9 cellular contexts compared by ENCODE assay signal in the genomic region with DNA sequence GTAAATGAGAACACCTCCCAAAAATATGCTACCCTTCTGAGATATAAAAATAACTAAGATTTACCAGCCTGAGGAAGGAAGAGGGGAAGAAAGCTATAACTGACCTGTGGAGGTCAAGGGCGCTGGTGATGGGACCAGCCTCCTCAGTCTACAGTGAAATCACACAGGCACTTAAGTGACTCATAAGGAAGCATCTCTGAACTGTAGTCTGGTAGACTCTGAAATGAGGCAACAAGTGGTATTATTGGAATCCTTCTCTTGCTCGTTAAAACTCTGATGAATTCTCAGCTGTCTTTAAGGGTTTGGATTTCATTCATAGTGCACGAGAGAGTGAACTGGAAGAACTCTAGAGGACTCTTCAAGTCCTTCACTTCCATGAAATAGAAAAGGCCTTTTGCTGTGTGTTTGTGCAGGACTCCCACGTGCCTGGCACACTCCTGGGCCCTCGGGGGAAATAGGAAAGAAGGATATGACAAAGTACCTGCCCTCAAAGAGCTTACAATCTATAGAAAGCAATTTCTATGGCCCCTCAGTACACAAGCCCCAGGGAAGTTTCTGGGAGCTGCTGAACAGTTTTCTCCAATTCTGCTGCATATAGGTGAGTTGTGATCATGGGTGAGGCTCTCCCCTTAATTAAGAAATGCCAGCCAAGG.
DNase-seq lines count a peak whose midpoint lies in the region; ATAC-seq, FAIRE-seq and TF ChIP-seq lines count a peak whose summit lies in the region.
"Had no signal": no experiment of that assay in that cellular context is flagged by ENCODE, and none has a peak within 500 bp of the region (broad histone marks: within the 10 kb centered on the region; RNA-seq: fewer than 3 reads in every experiment).

No MANE protein-coding gene starts in this region.

- H3K4me3 ChIP-seq in HEK293 (ENCODE audit: low read depth, low read length) (no peak overlapping the region), upper lobe of right lung (no peak overlapping the region)

- FAIRE-seq in GM19239 (lab: Jason Lieb, UNC), result no peak
- FAIRE-seq: TTC549 had no signal

- TF ChIP-seq CTCF in HEK293 (tag by site-specific recombination; IDR thresholded peaks at IDR 0.05) (no peak), upper lobe of right lung (IDR thresholded peaks at IDR 0.05) (no peak)

- CTCF ChIA-PET in HEK293 (lab: Yijun Ruan, JAX), result interaction anchor here (0.7 kb wide), 1 partner anchor 1243 kb away, joined by 4 read pairs; no protein-coding TSS in a partner anchor

- H3K27ac ChIP-seq in HEK293 (ENCODE audit: extremely low read depth, low read depth, low read length), result no peak overlapping the region
- no peak overlapping the region for H3K27ac ChIP-seq in upper lobe of right lung

- no peaks in the 10 kb centered on the region for H3K27me3 ChIP-seq in upper lobe of right lung

- H3K9me3 ChIP-seq in HEK293 (ENCODE audit: control insufficient read depth, insufficient read depth, low read depth, low read length) (no peaks in the 10 kb centered on the region), upper lobe of right lung (no peaks in the 10 kb centered on the region)

- H3K36me3 ChIP-seq in HEK293 (ENCODE audit: control insufficient read depth in 2 of 2, insufficient read depth in 1 of 2, low read length in 2 of 2) (no peaks in the 10 kb centered on the region), upper lobe of right lung (no peaks in the 10 kb centered on the region)

- POLR2A ChIA-PET in HEK293 (lab: Yijun Ruan, JAX), result interaction anchor here (0.6 kb wide), 1 partner anchor 47 kb away, joined by 3 read pairs; no protein-coding TSS in a partner anchor

- no peaks in the 10 kb centered on the region for H3K4me1 ChIP-seq in HEK293 (ENCODE audit: control insufficient read depth, insufficient read depth, low read length)
- H3K4me1 ChIP-seq in upper lobe of right lung, result no peaks in the 10 kb centered on the region

- ATAC-seq in upper lobe of right lung (peak; percentile 81), GM18867 (IDR thresholded peaks at IDR 0.05; ENCODE audit: unreplicated experiment) (no peak)

- intact Hi-C loops in upper lobe of right lung (cut with DNase I), result no loop called here

- DNase-seq in SKM-1 (lab: John Stamatoyannopoulos, UW; ENCODE audit: unreplicated experiment) (peak; percentile 74), hepatic stellate cell (ENCODE audit: low spot score) (peak; percentile 53), upper lobe of right lung (no peak), retina (no peak), GM19239 (ENCODE audit: insufficient read length, low spot score) (no peak)
- DNase-seq: NCI-H526 treated with DMSO at 0.1 percent for 48 hours had no signal

TF ChIP-seq in HEK293, 187 proteins besides CTCF, POLR2A, EP300 and RAD21:
- no peak for TF ChIP-seq ZNF747 (tag by site-specific recombination; IDR thresholded peaks at IDR 0.05)
- no peak for TF ChIP-seq ZNF473 (tag by site-specific recombination; IDR thresholded peaks at IDR 0.05)
- no peak for TF ChIP-seq ZNF544 (tag by site-specific recombination; IDR thresholded peaks at IDR 0.05)
- TF ChIP-seq FEZF1 (tag by site-specific recombination; IDR thresholded peaks at IDR 0.05), result no peak
- TF ChIP-seq ZBTB7A (tag by site-specific recombination; IDR thresholded peaks at IDR 0.05; ENCODE audit: low read depth), result no peak
- TF ChIP-seq SCRT2 (tag by site-specific recombination; IDR thresholded peaks at IDR 0.05), result peak; percentile 66; the same call in 1 of the 2 replicates

Comparison
In these comparisons a context has a peak if more than half of its experiments do, and no peak if none do; other contexts are left out.
1. DNase-seq: peak in SKM-1 (single experiment) and hepatic stellate cell (single experiment); none in upper lobe of right lung (single experiment), retina (single experiment) and GM19239 (single experiment).